In genomic region chr4:124199755-124200154, GRCh38 we compare ENCODE assay signal across 17 cellular contexts.
DNase-seq lines count a peak whose midpoint lies in the region; ATAC-seq, FAIRE-seq and TF ChIP-seq lines count a peak whose summit lies in the region.
"Had no signal": no experiment of that assay in that cellular context is flagged by ENCODE, and none has a peak within 500 bp of the region (broad histone marks: within the 10 kb centered on the region; RNA-seq: fewer than 3 reads in every experiment).

No MANE protein-coding gene starts in this region.

- H3K4me3 ChIP-seq in ACC112 (ENCODE audit: low read depth, low read length) (peak overlapping the region; percentile 7), bronchial epithelial cell (ENCODE audit: low read depth, low read length) (no peak overlapping the region), right atrium auricular region (no peak overlapping the region)
- H3K4me3 ChIP-seq: cardiac muscle cell, transverse colon had no signal

- no peaks in the 10 kb centered on the region for H3K9me3 ChIP-seq in right atrium auricular region
- H3K9me3 ChIP-seq: transverse colon had no signal

- peaks cover 37% of the 10 kb centered on the region for H3K4me1 ChIP-seq in ACC112 (ENCODE audit: control insufficient read depth, insufficient read depth, low read length, unreplicated experiment)
- peaks cover 22% of the 10 kb centered on the region for H3K4me1 ChIP-seq in foreskin keratinocyte
- no peaks in the 10 kb centered on the region for H3K4me1 ChIP-seq in right atrium auricular region

- peak overlapping the region; percentile 26 for H2AFZ ChIP-seq in ACC112 (ENCODE audit: low read length, unreplicated experiment)

- H3K36me3 ChIP-seq in ACC112 (ENCODE audit: insufficient read depth, low read length): no peaks in the 10 kb centered on the region
- no peaks in the 10 kb centered on the region for H3K36me3 ChIP-seq in bronchial epithelial cell (ENCODE audit: control insufficient read depth, insufficient read depth, low read length)
- H3K36me3 ChIP-seq in right atrium auricular region: no peaks in the 10 kb centered on the region
- H3K36me3 ChIP-seq: cardiac muscle cell, transverse colon had no signal

- no peak for TF ChIP-seq CTCF in bronchial epithelial cell (IDR thresholded peaks at IDR 0.05; ENCODE audit: insufficient read depth, low read length, severe bottlenecking)
- TF ChIP-seq CTCF in foreskin keratinocyte (conservative IDR thresholded peaks at IDR 0.05): no peak
- no peak for TF ChIP-seq CTCF in right atrium auricular region (IDR thresholded peaks at IDR 0.05)

- H3K27ac ChIP-seq in ACC112 (ENCODE audit: low read depth, low read length) (peak overlapping the region; percentile 7; the same call in 1 of the 2 replicates), foreskin keratinocyte (no peak overlapping the region), right atrium auricular region (no peak overlapping the region)
- H3K27ac ChIP-seq: cardiac muscle cell, transverse colon had no signal

- H3K79me2 ChIP-seq in ACC112 (ENCODE audit: control insufficient read depth, insufficient read depth, low read length, unreplicated experiment): no peaks in the 10 kb centered on the region

- no peak for FAIRE-seq in bronchial epithelial cell (lab: Jason Lieb, UNC)

- DNase-seq in LoVo (ENCODE audit: low spot score): peak; percentile 54
- DNase-seq in bronchial epithelial cell (ENCODE audit: low read depth): peak; percentile 72
- peak; percentile 32 to 67 for DNase-seq in foreskin keratinocyte
- DNase-seq in right atrium auricular region (ENCODE audit: low spot score): no peak
- DNase-seq in retina: no peak
- DNase-seq in hippocampal formation (lab: John Stamatoyannopoulos, UW): no peak
- DNase-seq: activated CD8-positive, alpha-beta memory T cell treated with anti-CD3 and anti-CD28 coated beads for 24 hours; activated T-cell treated with anti-CD3 and anti-CD28 coated beads, Interleukin-2, amount 50 U/mL, for 72 hours; NCI-H524 treated with DMSO at 0.1 percent for 48 hours; stimulated activated naive CD4-positive, alpha-beta T cell treated with Interleukin-2 at 50 U/mL for 16 hours; T-helper 2 cell; transverse colon had no signal

- H3K27me3 ChIP-seq in ACC112 (ENCODE audit: insufficient read depth, low read length) (no peaks in the 10 kb centered on the region), bronchial epithelial cell (ENCODE audit: control insufficient read depth, insufficient read depth, low read length) (no peaks in the 10 kb centered on the region), foreskin keratinocyte (no peaks in the 10 kb centered on the region), right atrium auricular region (no peaks in the 10 kb centered on the region)
- H3K27me3 ChIP-seq: cardiac muscle cell, transverse colon had no signal

- ATAC-seq in foreskin keratinocyte: peak; percentile 72
- no peak for ATAC-seq in HG03025 (IDR thresholded peaks at IDR 0.05; ENCODE audit: low FRiP score, unreplicated experiment)
- ATAC-seq: activated naive CD4-positive, alpha-beta T cell treated with anti-CD3 and anti-CD28 coated beads, Interleukin-2, amount 50 U/mL, for 72 hours; activated T-cell treated with anti-CD3 and anti-CD28 coated beads, Interleukin-2, amount 50 U/mL, for 72 hours; WTC11 had no signal

Comparison
In these comparisons a context has a peak if more than half of its experiments do, and no peak if none do; other contexts are left out.
1. DNase-seq: peak in LoVo (single experiment), bronchial epithelial cell (single experiment) and foreskin keratinocyte (2 of 2); none in right atrium auricular region (single experiment), retina (single experiment) and hippocampal formation (0 of 2).